Comparison of ENCODE assay signal across 20 cellular contexts in genomic region chr20:49477200-49477599, GRCh38. TPM values are rescaled to one million over a fixed set of nuclear protein-coding genes. Genes with fewer than 3 reads are reported as not detected.
DNase-seq lines count a peak whose midpoint lies in the region; ATAC-seq, FAIRE-seq and TF ChIP-seq lines count a peak whose summit lies in the region.
"Had no signal": no experiment of that assay in that cellular context is flagged by ENCODE, and none has a peak within 500 bp of the region (broad histone marks: within the 10 kb centered on the region; RNA-seq: fewer than 3 reads in every experiment).

No MANE protein-coding gene starts in this region.

- H3K9me3 ChIP-seq in right lobe of liver (no peaks in the 10 kb centered on the region), HepG2 (ENCODE audit: low read length) (no peaks in the 10 kb centered on the region)

- H3K36me3 Mint-ChIP-seq in WTC11 = no peaks in the 10 kb centered on the region
- H3K36me3 Mint-ChIP-seq: CD14-positive monocyte had no signal

- 73% methylated on average over 3 of the region's 3 CpGs for WGBS in right lobe of liver (ENCODE audit: insufficient coverage, low coverage, low lambda C conversion rate, missing lambda C conversion rate)
- 67% methylated on average over 3 of the region's 3 CpGs for WGBS in HepG2 (ENCODE audit: low lambda C conversion rate)
- 83 to 90% methylated on average over 3 of the region's 3 CpGs for WGBS in lower leg skin, 2 donors

- BruUV-seq in HepG2 (replicated peaks; lab: Mats Ljungman, UMichigan) = no TSS peak

- TF ChIP-seq CTCF in right lobe of liver (IDR thresholded peaks at IDR 0.05) = no peak
- no peak for TF ChIP-seq CTCF in HepG2 (CRISPR knock-in tag; IDR thresholded peaks at IDR 0.05)
- TF ChIP-seq CTCF in WTC11 (IDR thresholded peaks at IDR 0.05) = no peak
- no peak for TF ChIP-seq CTCF in lower leg skin (IDR thresholded peaks at IDR 0.05)

- intact Hi-C loops in right lobe of liver (cut with DNase I) = no loop called here
- intact Hi-C loops in HepG2 (cut with micrococcal nuclease; ENCODE audit: unreplicated experiment) = no loop called here
- intact Hi-C loops in lower leg skin (cut with DNase I; ENCODE audit: low total_unique reads) = no loop called here

- peaks cover 0 to 78% (median 33%) of the 10 kb centered on the region in 4 donors for H3K4me1 ChIP-seq in right lobe of liver
- peaks cover 42% of the 10 kb centered on the region for H3K4me1 ChIP-seq in HepG2 (ENCODE audit: insufficient read depth, low read length)

- in situ Hi-C loops in HepG2 (cut with HindIII; ENCODE audit: extremely low pct_ligation_motif_present, low pct_unique_long_range_greater_than_20kb) = no loop called here

- POLR2A ChIA-PET in HepG2 (lab: Yijun Ruan, JAX) = no interaction called here
- POLR2A ChIA-PET in WTC11 (lab: Charles Lee) = no interaction called here

- H3K79me2 ChIP-seq in HepG2 (ENCODE audit: insufficient read depth, low read length) = no peaks in the 10 kb centered on the region

- H3K4me2 ChIP-seq in HepG2 (ENCODE audit: low read depth, low read length) = no peak overlapping the region

- H3K27ac ChIP-seq in right lobe of liver (peak overlapping the region in 2 of 3 donors; percentile 67 to 89), HepG2 (ENCODE audit: extremely low read length, insufficient read depth, low read length) (no peak overlapping the region)
- H3K27ac ChIP-seq: SK-N-MC had no signal

- H3K4me3 ChIP-seq in right lobe of liver (no peak overlapping the region), HepG2 (replicated peaks in 1 of 3; ENCODE audit: insufficient read depth in 1 of 3, low read depth in 2 of 3, low read length in 3 of 3) (no peak overlapping the region), lower leg skin (ENCODE audit: low read depth, poor library complexity, severe bottlenecking) (no peak overlapping the region)
- H3K4me3 ChIP-seq: SK-N-MC had no signal

- no peak for TF ChIP-seq POLR2A in right lobe of liver (IDR thresholded peaks at IDR 0.05)
- no peak for TF ChIP-seq POLR2A in HepG2 (IDR thresholded peaks at IDR 0.05; ENCODE audit: insufficient read depth in 1 of 2, low read depth in 2 of 2, low read length in 2 of 2)
- TF ChIP-seq POLR2A in lower leg skin (IDR thresholded peaks at IDR 0.05) = no peak

- TF ChIP-seq RAD21 in HepG2 (CRISPR knock-in tag; IDR thresholded peaks at IDR 0.05) = no peak

- CTCF ChIA-PET in HepG2 (lab: Yijun Ruan, JAX; ENCODE audit: low intra/inter-chr PET ratio, low total read pairs) = no interaction called here
- CTCF ChIA-PET in WTC11 (lab: Charles Lee) = interaction anchor here (1.0 to 1.1 kb wide), 2 partner anchors 92 to 157 kb away, joined by 3 read pairs; no protein-coding TSS in a partner anchor

- no peaks in the 10 kb centered on the region; the same call in 1 of the 2 replicates for H3K4me1 Mint-ChIP-seq in WTC11
- H3K4me1 Mint-ChIP-seq: CD14-positive monocyte had no signal

- DNase-seq in right lobe of liver = no peak
- no peak for DNase-seq in HepG2 (ENCODE audit: low spot score)
- peak; percentile 18 for DNase-seq in NCI-H2196 (lab: John Stamatoyannopoulos, UW; ENCODE audit: unreplicated experiment)
- no peak for DNase-seq in WTC11 (ENCODE audit: low spot score)
- no peak for DNase-seq in lower leg skin (ENCODE audit: low spot score in 2 of 2)
- DNase-seq in NAMALWA (ENCODE audit: low spot score) = no peak
- DNase-seq in 8988T = no peak
- DNase-seq: AML-193, COR-L47, DMS153, NCI-H187 treated with DMSO at 0.1 percent for 48 hours, NCI-H446 treated with DMSO at 0.1 percent for 48 hours, NCI-H748 treated with DMSO at 0.1 percent for 48 hours, T-helper 1 cell had no signal

- TF ChIP-seq EP300 in HepG2 (IDR thresholded peaks at IDR 0.05; ENCODE audit: low read depth in 2 of 2, low read length in 2 of 2) (no peak), HepG2 (CRISPR knock-in tag; IDR thresholded peaks at IDR 0.05; ENCODE audit: borderline replicate concordance) (no peak)

- H3K9ac ChIP-seq in HepG2 (ENCODE audit: insufficient read depth, low read depth, low read length) = no peak overlapping the region

- H3K4me3 Mint-ChIP-seq in WTC11 = no peak overlapping the region
- H3K4me3 Mint-ChIP-seq: CD14-positive monocyte had no signal

- no peak overlapping the region for H3K27ac Mint-ChIP-seq in WTC11
- H3K27ac Mint-ChIP-seq: CD14-positive monocyte had no signal

- FAIRE-seq in HepG2 (lab: Jason Lieb, UNC) = no peak
- FAIRE-seq: GM19239, H54 had no signal

- H2AFZ ChIP-seq in HepG2 (ENCODE audit: low read length) = no peak overlapping the region

- peaks cover 14% of the 10 kb centered on the region for H3K27me3 Mint-ChIP-seq in WTC11 (ENCODE audit: low read depth)

- no peak for ATAC-seq in right lobe of liver
- no peak for ATAC-seq in HepG2
- peak; percentile 58 for ATAC-seq in WTC11
- ATAC-seq in HG03432 (IDR thresholded peaks at IDR 0.05; ENCODE audit: unreplicated experiment) = no peak
- ATAC-seq: Panc1 had no signal

- 0 out of 2 replicates have a peak, but pooled peaks cover 4% of the 10 kb centered on the region for H3K9me3 Mint-ChIP-seq in WTC11

- H3K36me3 ChIP-seq in right lobe of liver (no peaks in the 10 kb centered on the region), HepG2 (replicated peaks in 1 of 2; ENCODE audit: control insufficient read depth in 1 of 2, insufficient read depth in 2 of 2, low read length in 2 of 2) (no peaks in the 10 kb centered on the region)

- H4K20me1 ChIP-seq in HepG2 (ENCODE audit: insufficient read depth, low read length) = peaks cover 22% of the 10 kb centered on the region; the same call in 1 of the 2 replicates

- no peaks in the 10 kb centered on the region for H3K27me3 ChIP-seq in right lobe of liver
- H3K27me3 ChIP-seq in HepG2 (ENCODE audit: control insufficient read depth in 1 of 2, insufficient read depth in 2 of 2, low read length in 2 of 2) = peaks cover 2 to 14% of the 10 kb centered on the region in 2 experiments; a peak in 1 of 5 replicates

TF ChIP-seq in HepG2, 621 proteins besides CTCF, POLR2A, EP300 and RAD21 (continues in another document):
- TF ChIP-seq ZNF878 (CRISPR knock-in tag; IDR thresholded peaks at IDR 0.05) (no peak), ZNF564 (CRISPR knock-in tag; IDR thresholded peaks at IDR 0.05) (no peak), ZNF205 (CRISPR knock-in tag; IDR thresholded peaks at IDR 0.05) (no peak), CSRNP1 (CRISPR knock-in tag; IDR thresholded peaks at IDR 0.05) (no peak)

TF ChIP-seq in WTC11, 78 proteins besides CTCF, POLR2A, EP300 and RAD21:
- TF ChIP-seq USF2 (CRISPR knock-in tag; IDR thresholded peaks at IDR 0.05) = peak; percentile 72
- peak; percentile 52 for TF ChIP-seq USF1 (CRISPR knock-in tag; IDR thresholded peaks at IDR 0.05)
- TF ChIP-seq TP53 (CRISPR knock-in tag; IDR thresholded peaks at IDR 0.05) = no peak
- TF ChIP-seq TEAD1 (CRISPR knock-in tag; IDR thresholded peaks at IDR 0.05) = no peak

RNA-seq across cellular contexts. Expression of gene KCNB1, which starts 5.3 kb away (rescaled TPM):
- total RNA-seq in right lobe of liver = 1 to 10 TPM; 1.5 to 8.2 (median 3.8) TPM
- 0.02 TPM in 1 of 2 replicates, not detected in the other for total RNA-seq in HepG2 (2016; rRNA removed; fragmentation: Illumina TruSeq; extraction: Trizol)
- total RNA-seq in HepG2 (2016; cell fraction: cytosol; rRNA removed; fragmentation: Illumina TruSeq; extraction: Trizol; ENCODE audit: low read depth) = not detected in 2 replicates
- 0.04 TPM in 1 of 2 replicates, not detected in the other for total RNA-seq in HepG2 (2016; cell fraction: insoluble cytoplasmic fraction; rRNA removed; fragmentation: Illumina TruSeq; extraction: Trizol)
- total RNA-seq in HepG2 (2016; cell fraction: membrane; rRNA removed; fragmentation: Illumina TruSeq; extraction: Trizol) = not detected in 2 replicates
- 0.09 TPM in 1 of 2 replicates, not detected in the other for total RNA-seq in HepG2 (2016; cell fraction: nucleus; rRNA removed; fragmentation: Illumina TruSeq; extraction: Trizol)
- 0.01 TPM in 1 of 2 replicates, not detected in the other for polyA plus RNA-seq in HepG2 (2011; rRNA removed)
- polyA plus RNA-seq in HepG2 (2011; cell fraction: cytosol; rRNA removed) = 0.03 TPM in 1 of 2 replicates, not detected in the other
- polyA plus RNA-seq in HepG2 (2011; cell fraction: nucleus; rRNA removed) = not detected in 2 replicates
- polyA plus RNA-seq in HepG2 (2012) = 0.05 and 0.09 TPM in 2 replicates
- not detected in 2 replicates for polyA plus RNA-seq in HepG2 (2016; cell fraction: cytosol; fragmentation: Illumina TruSeq; extraction: Trizol; ENCODE audit: low read depth)
- not detected in 2 replicates for polyA plus RNA-seq in HepG2 (2016; cell fraction: insoluble cytoplasmic fraction; fragmentation: Illumina TruSeq; extraction: Trizol; ENCODE audit: low read depth)
- polyA plus RNA-seq in HepG2 (2016; cell fraction: membrane; fragmentation: Illumina TruSeq; extraction: Trizol; ENCODE audit: low read depth) = not detected in 2 replicates
- polyA plus RNA-seq in HepG2 (2016; cell fraction: nucleus; fragmentation: Illumina TruSeq; extraction: Trizol; ENCODE audit: insufficient read depth, low read depth) = not detected in 2 replicates
- 0.16 TPM in 1 of 2 replicates, not detected in the other for polyA minus RNA-seq in HepG2 (2011; rRNA and poly(A)+ RNA removed; ENCODE audit: low replicate concordance)
- not detected in 2 replicates for polyA minus RNA-seq in HepG2 (2011; cell fraction: cytosol; rRNA and poly(A)+ RNA removed)
- polyA minus RNA-seq in HepG2 (2011; cell fraction: nucleus; rRNA and poly(A)+ RNA removed) = under 0.01 TPM in 1 of 2 replicates, not detected in the other
- total RNA-seq in WTC11 (2021) = 1.1 to 1.5 TPM (median 1.1 TPM) in 3 replicates
- total RNA-seq in lower leg skin = 1 to 10 TPM in 1 of 4 donors, under 1 TPM in 3; 0.30 to 5.2 (median 0.81) TPM
- polyA plus RNA-seq: CD14-positive monocyte had no signal
